In the genomic region with DNA sequence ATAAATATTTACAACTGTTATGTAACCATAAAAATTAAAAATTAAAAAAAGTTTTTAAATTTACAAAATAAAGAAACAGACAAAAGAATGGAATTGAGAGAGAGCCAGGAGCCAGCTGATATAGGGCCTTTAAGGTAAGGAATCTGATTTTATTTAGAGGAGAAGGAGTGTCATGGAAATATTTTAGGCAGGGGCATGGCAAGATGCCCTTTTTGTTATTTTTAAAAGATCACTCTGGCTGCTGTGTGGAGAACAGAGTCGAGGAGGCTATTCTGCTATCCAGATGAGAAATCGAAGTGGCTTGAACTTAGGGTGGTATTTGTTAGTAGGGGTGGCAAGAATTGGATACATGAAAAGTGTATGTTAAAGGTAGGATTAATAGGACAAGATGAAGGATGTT, we compare ENCODE assay signal across 38 cellular contexts. TPM values are rescaled to one million over a fixed set of nuclear protein-coding genes. Genes with fewer than 3 reads are reported as not detected.
"Had no signal": no experiment of that assay in that cellular context is flagged by ENCODE, and none has a peak within 500 bp of the region (broad histone marks: within the 10 kb centered on the region; RNA-seq: fewer than 3 reads in every experiment).

No MANE protein-coding gene starts in this region.

- H3K27me3 Mint-ChIP-seq: activated naive CD4-positive, alpha-beta T cell treated with anti-CD3 and anti-CD28 coated beads, Interleukin-2, amount 10 ng/mL, durations not matched to agents 7 days and 5 days; activated naive CD8-positive, alpha-beta T cell treated with anti-CD3 and anti-CD28 coated beads, Interleukin-2, amount 50 U/mL, for 24 hours; brain; central memory CD8-positive, alpha-beta T cell had no signal

- H3K27ac Mint-ChIP-seq: activated naive CD4-positive, alpha-beta T cell treated with anti-CD3 and anti-CD28 coated beads for 36 hours; activated naive CD4-positive, alpha-beta T cell treated with anti-CD3 and anti-CD28 coated beads, Interleukin-2, amount 10 ng/mL, durations not matched to agents 7 days and 5 days; activated naive CD4-positive, alpha-beta T cell treated with anti-CD3 and anti-CD28 coated beads, Interleukin-2, amount 50 U/mL, for 24 hours; activated naive CD4-positive, alpha-beta T cell treated with anti-CD3 and anti-CD28 coated beads, Interleukin-2, amount 50 U/mL, for 72 hours; activated naive CD8-positive, alpha-beta T cell; activated naive CD8-positive, alpha-beta T cell treated with anti-CD3 and anti-CD28 coated beads for 36 hours; activated naive CD8-positive, alpha-beta T cell treated with anti-CD3 and anti-CD28 coated beads, Interleukin-2, amount 10 ng/mL, durations not matched to agents 7 days and 5 days; activated naive CD8-positive, alpha-beta T cell treated with anti-CD3 and anti-CD28 coated beads, Interleukin-2, amount 50 U/mL, for 24 hours; activated T-cell treated with anti-CD3 and anti-CD28 coated beads, Interleukin-2, amount 50 U/mL, for 24 hours; activated T-cell treated with anti-CD3 and anti-CD28 coated beads, Interleukin-2, amount 50 U/mL, for 72 hours; activated T-helper 1 cell treated with anti-CD3 and anti-CD28 coated beads, Interleukin-12 subunit alpha, Interleukin-12 subunit beta, Interleukin-2, Interleukin-4 antibody, amounts not matched to agents 30 ng/mL and 10 ng/mL and 1 ng/mL, durations not matched to agents 14 hours and 24 hours and 36 hours; activated T-helper 17 cell treated with anti-CD3 and anti-CD28 coated beads, Interleukin-2, amount 50 U/mL, for 72 hours; activated T-helper 2 cell treated with anti-CD3 and anti-CD28 coated beads, Interferon-gamma antibody, Interleukin-2, Interleukin-4, amounts not matched to agents 10 μg/mL and 5 μg/mL and 100 μg/mL, durations not matched to agents 14 hours and 24 hours and 36 hours; brain had no signal

- ATAC-seq: activated naive CD4-positive, alpha-beta T cell treated with anti-CD3 and anti-CD28 coated beads, Interleukin-2, amount 50 U/mL, for 72 hours; activated naive CD8-positive, alpha-beta T cell treated with anti-CD3 and anti-CD28 coated beads, Interleukin-2, amount 50 U/mL, for 24 hours; activated T-cell treated with anti-CD3 and anti-CD28 coated beads, Interleukin-2, amount 50 U/mL, for 4 hours; activated T-cell treated with anti-CD3 and anti-CD28 coated beads, Interleukin-2, amount 50 U/mL, for 72 hours; activated T-helper 17 cell treated with anti-CD3 and anti-CD28 coated beads, Interleukin-2, amount 50 U/mL, for 72 hours; body of pancreas had no signal

- H3K9me3 Mint-ChIP-seq: activated naive CD4-positive, alpha-beta T cell treated with anti-CD3 and anti-CD28 coated beads for 36 hours; activated naive CD4-positive, alpha-beta T cell treated with anti-CD3 and anti-CD28 coated beads, Interleukin-2, amount 10 ng/mL, durations not matched to agents 7 days and 5 days; activated naive CD8-positive, alpha-beta T cell treated with anti-CD3 and anti-CD28 coated beads for 36 hours; activated T-cell treated with anti-CD3 and anti-CD28 coated beads, Interleukin-2, amount 50 U/mL, for 4 hours; activated T-helper 1 cell treated with anti-CD3 and anti-CD28 coated beads, Interleukin-12 subunit alpha, Interleukin-12 subunit beta, Interleukin-2, Interleukin-4 antibody, amounts not matched to agents 30 ng/mL and 10 ng/mL and 1 ng/mL, durations not matched to agents 14 hours and 24 hours and 36 hours; activated T-helper 17 cell treated with anti-CD3 and anti-CD28 coated beads, Interleukin-2, amount 50 U/mL, for 72 hours; activated T-helper 2 cell treated with anti-CD3 and anti-CD28 coated beads, Interferon-gamma antibody, Interleukin-2, Interleukin-4, amounts not matched to agents 10 μg/mL and 5 μg/mL and 100 μg/mL, durations not matched to agents 14 hours and 24 hours and 36 hours had no signal

- H3K4me1 ChIP-seq: adrenal gland, body of pancreas, breast epithelium had no signal

- H3K27ac ChIP-seq: adrenal gland, ascending aorta, body of pancreas, brain microvascular endothelial cell, breast epithelium, cardiac muscle cell had no signal

- H3K36me3 ChIP-seq: adrenal gland, ascending aorta, brain microvascular endothelial cell, breast epithelium, cardiac muscle cell had no signal

- DNase-seq: activated effector memory CD4-positive, alpha-beta T cell treated with anti-CD3 and anti-CD28 coated beads, Interleukin-2, amount 50 U/mL, for 16 hours; activated effector memory CD4-positive, alpha-beta T cell treated with Interleukin-2 at 50 U/mL for 16 hours; activated gamma-delta T cell; activated gamma-delta T cell treated with Interleukin-2 at 50 U/mL for 16 hours; activated naive CD4-positive, alpha-beta T cell; activated naive CD4-positive, alpha-beta T cell treated with anti-CD3 and anti-CD28 coated beads for 36 hours; activated naive CD4-positive, alpha-beta T cell treated with anti-CD3 and anti-CD28 coated beads, Interleukin-2, amount 10 ng/mL, durations not matched to agents 7 days and 5 days; activated naive CD4-positive, alpha-beta T cell treated with anti-CD3 and anti-CD28 coated beads, Interleukin-2, amount 50 U/mL, for 16 hours; activated naive CD4-positive, alpha-beta T cell treated with Interleukin-2 at 50 U/mL for 16 hours; activated naive CD8-positive, alpha-beta T cell treated with anti-CD3 and anti-CD28 coated beads for 36 hours; activated naive CD8-positive, alpha-beta T cell treated with anti-CD3 and anti-CD28 coated beads, Interleukin-2, amount 10 ng/mL, durations not matched to agents 7 days and 5 days; activated naive CD8-positive, alpha-beta T cell treated with anti-CD3 and anti-CD28 coated beads, Interleukin-2, amount 50 U/mL, for 24 hours; activated T-cell treated with anti-CD3 and anti-CD28 coated beads, Interleukin-2, amount 50 U/mL, for 1 hour; activated T-cell treated with anti-CD3 and anti-CD28 coated beads, Interleukin-2, amount 50 U/mL, for 24 hours; activated T-cell treated with anti-CD3 and anti-CD28 coated beads, Interleukin-2, amount 50 U/mL, for 4 hours; activated T-cell treated with anti-CD3 and anti-CD28 coated beads, Interleukin-2, amount 50 U/mL, for 48 hours; activated T-cell treated with anti-CD3 and anti-CD28 coated beads, Interleukin-2, amount 50 U/mL, for 72 hours; adrenal gland; amniotic stem cell; amygdala; anterior cingulate cortex; aorta; body of pancreas; brain microvascular endothelial cell; caudate nucleus; central memory CD4-positive, alpha-beta T cell; cerebellar nuclear complex had no signal

- H3K4me3 ChIP-seq: adrenal gland, ascending aorta, body of pancreas, breast epithelium, cardiac muscle cell had no signal

- H3K4me3 Mint-ChIP-seq: activated naive CD4-positive, alpha-beta T cell treated with anti-CD3 and anti-CD28 coated beads for 36 hours; activated naive CD4-positive, alpha-beta T cell treated with anti-CD3 and anti-CD28 coated beads, Interleukin-2, amount 10 ng/mL, durations not matched to agents 7 days and 5 days; activated naive CD4-positive, alpha-beta T cell treated with anti-CD3 and anti-CD28 coated beads, Interleukin-2, amount 50 U/mL, for 24 hours; activated naive CD8-positive, alpha-beta T cell; activated naive CD8-positive, alpha-beta T cell treated with anti-CD3 and anti-CD28 coated beads for 36 hours; activated naive CD8-positive, alpha-beta T cell treated with anti-CD3 and anti-CD28 coated beads, Interleukin-2, amount 10 ng/mL, durations not matched to agents 7 days and 5 days; activated naive CD8-positive, alpha-beta T cell treated with anti-CD3 and anti-CD28 coated beads, Interleukin-2, amount 50 U/mL, for 24 hours; activated T-cell treated with anti-CD3 and anti-CD28 coated beads, Interleukin-2, amount 50 U/mL, for 24 hours; activated T-cell treated with anti-CD3 and anti-CD28 coated beads, Interleukin-2, amount 50 U/mL, for 4 hours; activated T-cell treated with anti-CD3 and anti-CD28 coated beads, Interleukin-2, amount 50 U/mL, for 72 hours; activated T-helper 1 cell treated with anti-CD3 and anti-CD28 coated beads, Interleukin-12 subunit alpha, Interleukin-12 subunit beta, Interleukin-2, Interleukin-4 antibody, amounts not matched to agents 30 ng/mL and 10 ng/mL and 1 ng/mL, durations not matched to agents 14 hours and 24 hours and 36 hours; activated T-helper 17 cell treated with anti-CD3 and anti-CD28 coated beads, Interleukin-2, amount 50 U/mL, for 72 hours; brain; central memory CD8-positive, alpha-beta T cell had no signal

- H3K9me3 ChIP-seq: adrenal gland, ascending aorta, body of pancreas, breast epithelium had no signal

- H3K4me1 Mint-ChIP-seq: activated naive CD4-positive, alpha-beta T cell treated with anti-CD3 and anti-CD28 coated beads, Interleukin-2, amount 10 ng/mL, durations not matched to agents 7 days and 5 days; activated naive CD4-positive, alpha-beta T cell treated with anti-CD3 and anti-CD28 coated beads, Interleukin-2, amount 50 U/mL, for 24 hours; activated naive CD8-positive, alpha-beta T cell treated with anti-CD3 and anti-CD28 coated beads for 36 hours; activated naive CD8-positive, alpha-beta T cell treated with anti-CD3 and anti-CD28 coated beads, Interleukin-2, amount 10 ng/mL, durations not matched to agents 7 days and 5 days; activated naive CD8-positive, alpha-beta T cell treated with anti-CD3 and anti-CD28 coated beads, Interleukin-2, amount 50 U/mL, for 24 hours; activated T-helper 17 cell treated with anti-CD3 and anti-CD28 coated beads, Interleukin-2, amount 50 U/mL, for 72 hours; central memory CD8-positive, alpha-beta T cell had no signal

- H3K36me3 Mint-ChIP-seq: activated naive CD4-positive, alpha-beta T cell treated with anti-CD3 and anti-CD28 coated beads, Interleukin-2, amount 10 ng/mL, durations not matched to agents 7 days and 5 days; activated naive CD4-positive, alpha-beta T cell treated with anti-CD3 and anti-CD28 coated beads, Interleukin-2, amount 50 U/mL, for 24 hours; activated naive CD4-positive, alpha-beta T cell treated with anti-CD3 and anti-CD28 coated beads, Interleukin-2, amount 50 U/mL, for 72 hours; activated naive CD8-positive, alpha-beta T cell; activated naive CD8-positive, alpha-beta T cell treated with anti-CD3 and anti-CD28 coated beads for 36 hours; activated naive CD8-positive, alpha-beta T cell treated with anti-CD3 and anti-CD28 coated beads, Interleukin-2, amount 10 ng/mL, durations not matched to agents 7 days and 5 days; brain had no signal

- H3K27me3 ChIP-seq: adrenal gland, ascending aorta, body of pancreas, brain microvascular endothelial cell, breast epithelium, cardiac muscle cell had no signal

RNA-seq across cellular contexts. Expression of a gene that starts 9.1 kb away (rescaled TPM):
- total RNA-seq: activated naive CD4-positive, alpha-beta T cell treated with anti-CD3 and anti-CD28 coated beads for 36 hours; activated naive CD4-positive, alpha-beta T cell treated with anti-CD3 and anti-CD28 coated beads, Interleukin-2, amount 50 U/mL, for 72 hours; activated naive CD8-positive, alpha-beta T cell treated with anti-CD3 and anti-CD28 coated beads for 36 hours; activated naive CD8-positive, alpha-beta T cell treated with anti-CD3 and anti-CD28 coated beads, Interleukin-2, amount 10 ng/mL, durations not matched to agents 7 days and 5 days; activated T-cell treated with anti-CD3 and anti-CD28 coated beads, Interleukin-2, amount 50 U/mL, for 72 hours; activated T-helper 1 cell treated with anti-CD3 and anti-CD28 coated beads, Interleukin-12 subunit alpha, Interleukin-12 subunit beta, Interleukin-2, Interleukin-4 antibody, amounts not matched to agents 30 ng/mL and 10 ng/mL and 1 ng/mL, durations not matched to agents 14 hours and 24 hours and 36 hours; activated T-helper 17 cell treated with anti-CD3 and anti-CD28 coated beads, Interleukin-2, amount 50 U/mL, for 72 hours; activated T-helper 2 cell treated with anti-CD3 and anti-CD28 coated beads, Interferon-gamma antibody, Interleukin-2, Interleukin-4, amounts not matched to agents 10 μg/mL and 5 μg/mL and 100 μg/mL, durations not matched to agents 14 hours and 24 hours and 36 hours had no signal
